Comparison of ENCODE assay signal across 11 cellular contexts in the genomic region with DNA sequence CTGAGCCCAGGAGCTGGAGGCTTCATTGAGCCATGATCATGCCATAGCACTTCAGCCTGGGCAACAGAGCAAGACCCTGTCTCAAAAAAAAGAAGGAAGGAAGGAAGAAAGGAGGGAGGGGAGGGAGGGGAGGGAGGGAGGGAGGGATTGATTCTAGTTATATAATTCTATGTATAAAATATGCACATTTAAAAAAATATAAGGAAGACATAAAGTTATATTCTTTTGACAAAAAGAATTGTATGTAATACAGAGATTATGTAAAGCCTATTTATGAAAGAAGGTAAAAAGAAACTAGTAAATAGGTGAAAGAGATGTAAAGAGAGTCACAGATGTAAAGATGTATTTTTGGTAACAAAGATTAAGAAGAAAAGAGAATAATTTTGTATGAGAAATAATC.
"Had no signal": no experiment of that assay in that cellular context is flagged by ENCODE, and none has a peak within 500 bp of the region (broad histone marks: within the 10 kb centered on the region; RNA-seq: fewer than 3 reads in every experiment).

No MANE protein-coding gene starts in this region.

- H3K27me3 ChIP-seq: ascending aorta, left lung, SJCRH30, tibial artery, uterus had no signal

- H3K27ac ChIP-seq: SJCRH30, tibial artery had no signal

- DNase-seq: activated B cell treated with CpG ODN at 0.5 μM for 24 hours; activated CD8-positive, alpha-beta memory T cell treated with anti-CD3 and anti-CD28 coated beads, Interleukin-2, amount 50 U/mL, for 4 hours; foreskin melanocyte; islet precursor cell; left lung; mesendoderm; SJCRH30; tibial artery; uterus had no signal

- H3K9me3 ChIP-seq: ascending aorta, left lung, SJCRH30, tibial artery, uterus had no signal

- H3K4me3 ChIP-seq: ascending aorta, left lung, SJCRH30, tibial artery, uterus had no signal

- H3K27me3 Mint-ChIP-seq: activated B cell treated with CpG ODN at 0.5 μM for 24 hours had no signal

- ATAC-seq: left lung had no signal

- H3K9me3 Mint-ChIP-seq: activated B cell treated with CpG ODN at 0.5 μM for 24 hours, neural crest cell had no signal

- H3K36me3 ChIP-seq: ascending aorta, left lung, SJCRH30, tibial artery, uterus had no signal

- H3K4me3 Mint-ChIP-seq: activated B cell treated with CpG ODN at 0.5 μM for 24 hours, neural crest cell had no signal
